In the genomic region with DNA sequence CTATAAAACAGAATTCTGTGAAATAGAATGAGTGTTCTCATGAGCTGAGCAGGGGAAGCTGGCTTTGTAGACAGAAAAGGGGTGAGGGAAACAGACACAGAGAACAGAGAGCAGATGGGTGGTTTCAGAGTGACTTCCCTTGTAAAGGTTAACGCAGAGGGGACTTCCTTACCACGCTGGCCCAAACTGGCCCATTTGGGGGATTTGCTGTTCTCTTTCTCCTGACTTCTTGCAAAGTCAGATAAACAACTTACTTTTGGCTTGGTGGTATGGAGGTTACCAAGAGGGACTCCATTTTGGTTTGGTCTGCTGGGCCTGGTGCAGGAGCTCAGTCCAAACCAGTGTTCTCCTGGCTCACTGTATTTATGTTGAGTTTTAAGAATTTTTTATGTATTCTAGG, we compare ENCODE assay signal across 1 cellular context.
TF ChIP-seq lines count a peak whose summit lies in the region.

No MANE protein-coding gene starts in this region.

TF ChIP-seq in GM12878, 131 proteins besides CTCF, POLR2A, EP300 and RAD21 (continued from another document and continues in another):
- TF ChIP-seq, protein P1, sequence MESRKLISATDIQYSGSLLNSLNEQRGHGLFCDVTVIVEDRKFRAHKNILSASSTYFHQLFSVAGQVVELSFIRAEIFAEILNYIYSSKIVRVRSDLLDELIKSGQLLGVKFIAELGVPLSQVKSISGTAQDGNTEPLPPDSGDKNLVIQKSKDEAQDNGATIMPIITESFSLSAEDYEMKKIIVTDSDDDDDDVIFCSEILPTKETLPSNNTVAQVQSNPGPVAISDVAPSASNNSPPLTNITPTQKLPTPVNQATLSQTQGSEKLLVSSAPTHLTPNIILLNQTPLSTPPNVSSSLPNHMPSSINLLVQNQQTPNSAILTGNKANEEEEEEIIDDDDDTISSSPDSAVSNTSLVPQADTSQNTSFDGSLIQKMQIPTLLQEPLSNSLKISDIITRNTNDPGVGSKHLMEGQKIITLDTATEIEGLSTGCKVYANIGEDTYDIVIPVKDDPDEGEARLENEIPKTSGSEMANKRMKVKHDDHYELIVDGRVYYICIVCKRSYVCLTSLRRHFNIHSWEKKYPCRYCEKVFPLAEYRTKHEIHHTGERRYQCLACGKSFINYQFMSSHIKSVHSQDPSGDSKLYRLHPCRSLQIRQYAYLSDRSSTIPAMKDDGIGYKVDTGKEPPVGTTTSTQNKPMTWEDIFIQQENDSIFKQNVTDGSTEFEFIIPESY (IDR thresholded peaks at IDR 0.05), result no peak
- TF ChIP-seq NR2C1 (IDR thresholded peaks at IDR 0.05) (no peak), JUND (IDR thresholded peaks at IDR 0.05; ENCODE audit: low read depth, low read length) (no peak), IKZF1 (conservative IDR thresholded peaks at IDR 0.05) (peak; percentile 31), KAT2A (conservative IDR thresholded peaks at IDR 0.05; ENCODE audit: control insufficient read depth, low read depth, low read length) (no peak), TCF7 (IDR thresholded peaks at IDR 0.05; ENCODE audit: borderline replicate concordance) (peak; percentile 22; the same call in 1 of the 2 replicates), CBX5 (IDR thresholded peaks at IDR 0.05; ENCODE audit: low read depth) (no peak), ZNF207 (IDR thresholded peaks at IDR 0.05; ENCODE audit: borderline replicate concordance) (no peak), WRNIP1 (IDR thresholded peaks at IDR 0.05; ENCODE audit: borderline replicate concordance, low read depth, low read length) (no peak), MYC (IDR thresholded peaks at IDR 0.05; ENCODE audit: insufficient read depth, insufficient read length, insufficient replicate concordance, low read length, severe bottlenecking) (no peak), SP1 (IDR thresholded peaks at IDR 0.05; ENCODE audit: low read depth, low read length) (peak; percentile 36), SMAD5 (IDR thresholded peaks at IDR 0.05; ENCODE audit: low read depth) (no peak), CHD2 (IDR thresholded peaks at IDR 0.05; ENCODE audit: borderline replicate concordance, low read depth, low read length) (no peak)
- TF ChIP-seq, protein P2, sequence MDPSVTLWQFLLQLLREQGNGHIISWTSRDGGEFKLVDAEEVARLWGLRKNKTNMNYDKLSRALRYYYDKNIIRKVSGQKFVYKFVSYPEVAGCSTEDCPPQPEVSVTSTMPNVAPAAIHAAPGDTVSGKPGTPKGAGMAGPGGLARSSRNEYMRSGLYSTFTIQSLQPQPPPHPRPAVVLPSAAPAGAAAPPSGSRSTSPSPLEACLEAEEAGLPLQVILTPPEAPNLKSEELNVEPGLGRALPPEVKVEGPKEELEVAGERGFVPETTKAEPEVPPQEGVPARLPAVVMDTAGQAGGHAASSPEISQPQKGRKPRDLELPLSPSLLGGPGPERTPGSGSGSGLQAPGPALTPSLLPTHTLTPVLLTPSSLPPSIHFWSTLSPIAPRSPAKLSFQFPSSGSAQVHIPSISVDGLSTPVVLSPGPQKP (IDR thresholded peaks at IDR 0.05; ENCODE audit: low read depth, low read length), result no peak
- TF ChIP-seq, protein P3, sequence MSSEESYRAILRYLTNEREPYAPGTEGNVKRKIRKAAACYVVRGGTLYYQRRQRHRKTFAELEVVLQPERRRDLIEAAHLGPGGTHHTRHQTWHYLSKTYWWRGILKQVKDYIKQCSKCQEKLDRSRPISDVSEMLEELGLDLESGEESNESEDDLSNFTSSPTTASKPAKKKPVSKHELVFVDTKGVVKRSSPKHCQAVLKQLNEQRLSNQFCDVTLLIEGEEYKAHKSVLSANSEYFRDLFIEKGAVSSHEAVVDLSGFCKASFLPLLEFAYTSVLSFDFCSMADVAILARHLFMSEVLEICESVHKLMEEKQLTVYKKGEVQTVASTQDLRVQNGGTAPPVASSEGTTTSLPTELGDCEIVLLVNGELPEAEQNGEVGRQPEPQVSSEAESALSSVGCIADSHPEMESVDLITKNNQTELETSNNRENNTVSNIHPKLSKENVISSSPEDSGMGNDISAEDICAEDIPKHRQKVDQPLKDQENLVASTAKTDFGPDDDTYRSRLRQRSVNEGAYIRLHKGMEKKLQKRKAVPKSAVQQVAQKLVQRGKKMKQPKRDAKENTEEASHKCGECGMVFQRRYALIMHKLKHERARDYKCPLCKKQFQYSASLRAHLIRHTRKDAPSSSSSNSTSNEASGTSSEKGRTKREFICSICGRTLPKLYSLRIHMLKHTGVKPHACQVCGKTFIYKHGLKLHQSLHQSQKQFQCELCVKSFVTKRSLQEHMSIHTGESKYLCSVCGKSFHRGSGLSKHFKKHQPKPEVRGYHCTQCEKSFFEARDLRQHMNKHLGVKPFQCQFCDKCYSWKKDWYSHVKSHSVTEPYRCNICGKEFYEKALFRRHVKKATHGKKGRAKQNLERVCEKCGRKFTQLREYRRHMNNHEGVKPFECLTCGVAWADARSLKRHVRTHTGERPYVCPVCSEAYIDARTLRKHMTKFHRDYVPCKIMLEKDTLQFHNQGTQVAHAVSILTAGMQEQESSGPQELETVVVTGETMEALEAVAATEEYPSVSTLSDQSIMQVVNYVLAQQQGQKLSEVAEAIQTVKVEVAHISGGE (CRISPR knock-in tag; IDR thresholded peaks at IDR 0.05), result no peak
- TF ChIP-seq, protein P4, sequence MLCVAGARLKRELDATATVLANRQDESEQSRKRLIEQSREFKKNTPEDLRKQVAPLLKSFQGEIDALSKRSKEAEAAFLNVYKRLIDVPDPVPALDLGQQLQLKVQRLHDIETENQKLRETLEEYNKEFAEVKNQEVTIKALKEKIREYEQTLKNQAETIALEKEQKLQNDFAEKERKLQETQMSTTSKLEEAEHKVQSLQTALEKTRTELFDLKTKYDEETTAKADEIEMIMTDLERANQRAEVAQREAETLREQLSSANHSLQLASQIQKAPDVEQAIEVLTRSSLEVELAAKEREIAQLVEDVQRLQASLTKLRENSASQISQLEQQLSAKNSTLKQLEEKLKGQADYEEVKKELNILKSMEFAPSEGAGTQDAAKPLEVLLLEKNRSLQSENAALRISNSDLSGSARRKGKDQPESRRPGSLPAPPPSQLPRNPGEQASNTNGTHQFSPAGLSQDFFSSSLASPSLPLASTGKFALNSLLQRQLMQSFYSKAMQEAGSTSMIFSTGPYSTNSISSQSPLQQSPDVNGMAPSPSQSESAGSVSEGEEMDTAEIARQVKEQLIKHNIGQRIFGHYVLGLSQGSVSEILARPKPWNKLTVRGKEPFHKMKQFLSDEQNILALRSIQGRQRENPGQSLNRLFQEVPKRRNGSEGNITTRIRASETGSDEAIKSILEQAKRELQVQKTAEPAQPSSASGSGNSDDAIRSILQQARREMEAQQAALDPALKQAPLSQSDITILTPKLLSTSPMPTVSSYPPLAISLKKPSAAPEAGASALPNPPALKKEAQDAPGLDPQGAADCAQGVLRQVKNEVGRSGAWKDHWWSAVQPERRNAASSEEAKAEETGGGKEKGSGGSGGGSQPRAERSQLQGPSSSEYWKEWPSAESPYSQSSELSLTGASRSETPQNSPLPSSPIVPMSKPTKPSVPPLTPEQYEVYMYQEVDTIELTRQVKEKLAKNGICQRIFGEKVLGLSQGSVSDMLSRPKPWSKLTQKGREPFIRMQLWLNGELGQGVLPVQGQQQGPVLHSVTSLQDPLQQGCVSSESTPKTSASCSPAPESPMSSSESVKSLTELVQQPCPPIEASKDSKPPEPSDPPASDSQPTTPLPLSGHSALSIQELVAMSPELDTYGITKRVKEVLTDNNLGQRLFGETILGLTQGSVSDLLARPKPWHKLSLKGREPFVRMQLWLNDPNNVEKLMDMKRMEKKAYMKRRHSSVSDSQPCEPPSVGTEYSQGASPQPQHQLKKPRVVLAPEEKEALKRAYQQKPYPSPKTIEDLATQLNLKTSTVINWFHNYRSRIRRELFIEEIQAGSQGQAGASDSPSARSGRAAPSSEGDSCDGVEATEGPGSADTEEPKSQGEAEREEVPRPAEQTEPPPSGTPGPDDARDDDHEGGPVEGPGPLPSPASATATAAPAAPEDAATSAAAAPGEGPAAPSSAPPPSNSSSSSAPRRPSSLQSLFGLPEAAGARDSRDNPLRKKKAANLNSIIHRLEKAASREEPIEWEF (IDR thresholded peaks at IDR 0.05; ENCODE audit: insufficient replicate concordance, low read depth, low read length), result no peak
- TF ChIP-seq, protein P5, sequence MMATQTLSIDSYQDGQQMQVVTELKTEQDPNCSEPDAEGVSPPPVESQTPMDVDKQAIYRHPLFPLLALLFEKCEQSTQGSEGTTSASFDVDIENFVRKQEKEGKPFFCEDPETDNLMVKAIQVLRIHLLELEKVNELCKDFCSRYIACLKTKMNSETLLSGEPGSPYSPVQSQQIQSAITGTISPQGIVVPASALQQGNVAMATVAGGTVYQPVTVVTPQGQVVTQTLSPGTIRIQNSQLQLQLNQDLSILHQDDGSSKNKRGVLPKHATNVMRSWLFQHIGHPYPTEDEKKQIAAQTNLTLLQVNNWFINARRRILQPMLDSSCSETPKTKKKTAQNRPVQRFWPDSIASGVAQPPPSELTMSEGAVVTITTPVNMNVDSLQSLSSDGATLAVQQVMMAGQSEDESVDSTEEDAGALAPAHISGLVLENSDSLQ (IDR thresholded peaks at IDR 0.05), result peak; percentile 31; the same call in 1 of the 2 replicates
- TF ChIP-seq, protein P6, sequence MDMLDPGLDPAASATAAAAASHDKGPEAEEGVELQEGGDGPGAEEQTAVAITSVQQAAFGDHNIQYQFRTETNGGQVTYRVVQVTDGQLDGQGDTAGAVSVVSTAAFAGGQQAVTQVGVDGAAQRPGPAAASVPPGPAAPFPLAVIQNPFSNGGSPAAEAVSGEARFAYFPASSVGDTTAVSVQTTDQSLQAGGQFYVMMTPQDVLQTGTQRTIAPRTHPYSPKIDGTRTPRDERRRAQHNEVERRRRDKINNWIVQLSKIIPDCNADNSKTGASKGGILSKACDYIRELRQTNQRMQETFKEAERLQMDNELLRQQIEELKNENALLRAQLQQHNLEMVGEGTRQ (IDR thresholded peaks at IDR 0.05; ENCODE audit: borderline replicate concordance, low read depth, low read length), result no peak
- TF ChIP-seq, protein P7, sequence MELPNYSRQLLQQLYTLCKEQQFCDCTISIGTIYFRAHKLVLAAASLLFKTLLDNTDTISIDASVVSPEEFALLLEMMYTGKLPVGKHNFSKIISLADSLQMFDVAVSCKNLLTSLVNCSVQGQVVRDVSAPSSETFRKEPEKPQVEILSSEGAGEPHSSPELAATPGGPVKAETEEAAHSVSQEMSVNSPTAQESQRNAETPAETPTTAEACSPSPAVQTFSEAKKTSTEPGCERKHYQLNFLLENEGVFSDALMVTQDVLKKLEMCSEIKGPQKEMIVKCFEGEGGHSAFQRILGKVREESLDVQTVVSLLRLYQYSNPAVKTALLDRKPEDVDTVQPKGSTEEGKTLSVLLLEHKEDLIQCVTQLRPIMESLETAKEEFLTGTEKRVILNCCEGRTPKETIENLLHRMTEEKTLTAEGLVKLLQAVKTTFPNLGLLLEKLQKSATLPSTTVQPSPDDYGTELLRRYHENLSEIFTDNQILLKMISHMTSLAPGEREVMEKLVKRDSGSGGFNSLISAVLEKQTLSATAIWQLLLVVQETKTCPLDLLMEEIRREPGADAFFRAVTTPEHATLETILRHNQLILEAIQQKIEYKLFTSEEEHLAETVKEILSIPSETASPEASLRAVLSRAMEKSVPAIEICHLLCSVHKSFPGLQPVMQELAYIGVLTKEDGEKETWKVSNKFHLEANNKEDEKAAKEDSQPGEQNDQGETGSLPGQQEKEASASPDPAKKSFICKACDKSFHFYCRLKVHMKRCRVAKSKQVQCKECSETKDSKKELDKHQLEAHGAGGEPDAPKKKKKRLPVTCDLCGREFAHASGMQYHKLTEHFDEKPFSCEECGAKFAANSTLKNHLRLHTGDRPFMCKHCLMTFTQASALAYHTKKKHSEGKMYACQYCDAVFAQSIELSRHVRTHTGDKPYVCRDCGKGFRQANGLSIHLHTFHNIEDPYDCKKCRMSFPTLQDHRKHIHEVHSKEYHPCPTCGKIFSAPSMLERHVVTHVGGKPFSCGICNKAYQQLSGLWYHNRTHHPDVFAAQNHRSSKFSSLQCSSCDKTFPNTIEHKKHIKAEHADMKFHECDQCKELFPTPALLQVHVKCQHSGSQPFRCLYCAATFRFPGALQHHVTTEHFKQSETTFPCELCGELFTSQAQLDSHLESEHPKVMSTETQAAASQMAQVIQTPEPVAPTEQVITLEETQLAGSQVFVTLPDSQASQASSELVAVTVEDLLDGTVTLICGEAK (IDR thresholded peaks at IDR 0.05; ENCODE audit: borderline replicate concordance), result no peak
- TF ChIP-seq, protein P8, sequence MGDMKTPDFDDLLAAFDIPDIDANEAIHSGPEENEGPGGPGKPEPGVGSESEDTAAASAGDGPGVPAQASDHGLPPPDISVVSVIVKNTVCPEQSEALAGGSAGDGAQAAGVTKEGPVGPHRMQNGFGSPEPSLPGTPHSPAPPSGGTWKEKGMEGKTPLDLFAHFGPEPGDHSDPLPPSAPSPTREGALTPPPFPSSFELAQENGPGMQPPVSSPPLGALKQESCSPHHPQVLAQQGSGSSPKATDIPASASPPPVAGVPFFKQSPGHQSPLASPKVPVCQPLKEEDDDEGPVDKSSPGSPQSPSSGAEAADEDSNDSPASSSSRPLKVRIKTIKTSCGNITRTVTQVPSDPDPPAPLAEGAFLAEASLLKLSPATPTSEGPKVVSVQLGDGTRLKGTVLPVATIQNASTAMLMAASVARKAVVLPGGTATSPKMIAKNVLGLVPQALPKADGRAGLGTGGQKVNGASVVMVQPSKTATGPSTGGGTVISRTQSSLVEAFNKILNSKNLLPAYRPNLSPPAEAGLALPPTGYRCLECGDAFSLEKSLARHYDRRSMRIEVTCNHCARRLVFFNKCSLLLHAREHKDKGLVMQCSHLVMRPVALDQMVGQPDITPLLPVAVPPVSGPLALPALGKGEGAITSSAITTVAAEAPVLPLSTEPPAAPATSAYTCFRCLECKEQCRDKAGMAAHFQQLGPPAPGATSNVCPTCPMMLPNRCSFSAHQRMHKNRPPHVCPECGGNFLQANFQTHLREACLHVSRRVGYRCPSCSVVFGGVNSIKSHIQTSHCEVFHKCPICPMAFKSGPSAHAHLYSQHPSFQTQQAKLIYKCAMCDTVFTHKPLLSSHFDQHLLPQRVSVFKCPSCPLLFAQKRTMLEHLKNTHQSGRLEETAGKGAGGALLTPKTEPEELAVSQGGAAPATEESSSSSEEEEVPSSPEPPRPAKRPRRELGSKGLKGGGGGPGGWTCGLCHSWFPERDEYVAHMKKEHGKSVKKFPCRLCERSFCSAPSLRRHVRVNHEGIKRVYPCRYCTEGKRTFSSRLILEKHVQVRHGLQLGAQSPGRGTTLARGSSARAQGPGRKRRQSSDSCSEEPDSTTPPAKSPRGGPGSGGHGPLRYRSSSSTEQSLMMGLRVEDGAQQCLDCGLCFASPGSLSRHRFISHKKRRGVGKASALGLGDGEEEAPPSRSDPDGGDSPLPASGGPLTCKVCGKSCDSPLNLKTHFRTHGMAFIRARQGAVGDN (IDR thresholded peaks at IDR 0.05), result peak; percentile 100
- TF ChIP-seq, protein P9, sequence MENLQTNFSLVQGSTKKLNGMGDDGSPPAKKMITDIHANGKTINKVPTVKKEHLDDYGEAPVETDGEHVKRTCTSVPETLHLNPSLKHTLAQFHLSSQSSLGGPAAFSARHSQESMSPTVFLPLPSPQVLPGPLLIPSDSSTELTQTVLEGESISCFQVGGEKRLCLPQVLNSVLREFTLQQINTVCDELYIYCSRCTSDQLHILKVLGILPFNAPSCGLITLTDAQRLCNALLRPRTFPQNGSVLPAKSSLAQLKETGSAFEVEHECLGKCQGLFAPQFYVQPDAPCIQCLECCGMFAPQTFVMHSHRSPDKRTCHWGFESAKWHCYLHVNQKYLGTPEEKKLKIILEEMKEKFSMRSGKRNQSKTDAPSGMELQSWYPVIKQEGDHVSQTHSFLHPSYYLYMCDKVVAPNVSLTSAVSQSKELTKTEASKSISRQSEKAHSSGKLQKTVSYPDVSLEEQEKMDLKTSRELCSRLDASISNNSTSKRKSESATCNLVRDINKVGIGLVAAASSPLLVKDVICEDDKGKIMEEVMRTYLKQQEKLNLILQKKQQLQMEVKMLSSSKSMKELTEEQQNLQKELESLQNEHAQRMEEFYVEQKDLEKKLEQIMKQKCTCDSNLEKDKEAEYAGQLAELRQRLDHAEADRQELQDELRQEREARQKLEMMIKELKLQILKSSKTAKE (IDR thresholded peaks at IDR 0.05; ENCODE audit: low read depth, poor library complexity, severe bottlenecking), result no peak
